In genomic region chr4:8098506-8098905, GRCh38 we compare ENCODE assay signal across 12 cellular contexts.
A peak's percentile ranks its signal among the peaks of the same experiment; 100 is the strongest.
DNase-seq lines count a peak whose midpoint lies in the region; ATAC-seq, FAIRE-seq and TF ChIP-seq lines count a peak whose summit lies in the region.
"Had no signal": no experiment of that assay in that cellular context is flagged by ENCODE, and none has a peak within 500 bp of the region (broad histone marks: within the 10 kb centered on the region; RNA-seq: fewer than 3 reads in every experiment).

No MANE protein-coding gene starts in this region.

- H3K27ac ChIP-seq in A549: peak overlapping the region in 1 of 2 experiments; percentile 47; a peak in 1 of 6 replicates
- no peak overlapping the region for H3K27ac ChIP-seq in BLaER1
- H3K27ac ChIP-seq in kidney (ENCODE audit: low read depth in 2 of 2, low read length in 2 of 2): no peak overlapping the region
- peak overlapping the region; percentile 86 for H3K27ac ChIP-seq in skeletal muscle tissue (ENCODE audit: low read depth, low read length)

- H3K36me3 ChIP-seq in BLaER1 (no peaks in the 10 kb centered on the region), kidney (ENCODE audit: control insufficient read depth in 1 of 2, insufficient read depth in 2 of 2, low read length in 2 of 2) (no peaks in the 10 kb centered on the region), skeletal muscle tissue (ENCODE audit: control insufficient read depth in 3 of 3, insufficient read depth in 3 of 3, low read length in 3 of 3) (peaks cover 27 to 43% (median 34%) of the 10 kb centered on the region in 3 donors)

- intact Hi-C loops in kidney (cut with DNase I): no loop called here
- intact Hi-C loops in activated naive CD4-positive, alpha-beta T cell treated with anti-CD3 and anti-CD28 coated beads for 36 hours (cut with micrococcal nuclease): no loop called here

- H3K9me3 Mint-ChIP-seq in activated naive CD4-positive, alpha-beta T cell treated with anti-CD3 and anti-CD28 coated beads for 36 hours: peaks cover 15% of the 10 kb centered on the region

- H3K4me2 ChIP-seq in A549 (no peak overlapping the region), BLaER1 (peak overlapping the region; percentile 93)

- H3K4me3 Mint-ChIP-seq in activated naive CD4-positive, alpha-beta T cell treated with anti-CD3 and anti-CD28 coated beads for 36 hours: no peak overlapping the region
- H3K4me3 Mint-ChIP-seq: CD4-positive, CD25-positive, alpha-beta regulatory T cell; HFFc6 had no signal

- H3K4me3 ChIP-seq in A549 (no peak overlapping the region), BLaER1 (no peak overlapping the region), kidney (ENCODE audit: low read length in 2 of 2) (no peak overlapping the region), skeletal muscle tissue (ENCODE audit: low read length in 3 of 3) (no peak overlapping the region)

- no peak for TF ChIP-seq EP300 in A549 (IDR thresholded peaks at IDR 0.05)

- H3K27ac Mint-ChIP-seq in activated naive CD4-positive, alpha-beta T cell treated with anti-CD3 and anti-CD28 coated beads for 36 hours: no peak overlapping the region
- H3K27ac Mint-ChIP-seq: CD4-positive, CD25-positive, alpha-beta regulatory T cell; HFFc6 had no signal

- FAIRE-seq in A549 (lab: Jason Lieb, UNC) (no peak), kidney (lab: Jason Lieb, UNC) (no peak)
- FAIRE-seq: HTR-8/SVneo had no signal

- H3K27me3 ChIP-seq in BLaER1 (no peaks in the 10 kb centered on the region), skeletal muscle tissue (ENCODE audit: control insufficient read depth in 3 of 3, insufficient read depth in 3 of 3, low read length in 3 of 3) (no peaks in the 10 kb centered on the region)

- no peak for TF ChIP-seq RAD21 in A549 (conservative IDR thresholded peaks at IDR 0.05 in 1 of 2, IDR thresholded peaks at IDR 0.05 in 1 of 2)

- no peak overlapping the region for H3K9ac ChIP-seq in BLaER1
- no peak overlapping the region for H3K9ac ChIP-seq in kidney (ENCODE audit: low read length in 2 of 2)
- peak overlapping the region in 1 of 3 donors; percentile 40 for H3K9ac ChIP-seq in skeletal muscle tissue (ENCODE audit: low read depth in 1 of 3, low read length in 3 of 3)

- TF ChIP-seq POLR2A in A549 (IDR thresholded peaks at IDR 0.05; ENCODE audit: low read length): no peak

- H3K9me3 ChIP-seq in A549 (peaks cover 7% of the 10 kb centered on the region; the same call in 2 of the 3 replicates), BLaER1 (peaks cover 16% of the 10 kb centered on the region), kidney (ENCODE audit: control insufficient read depth in 1 of 2, low read length in 2 of 2) (peaks cover 0 to 11% of the 10 kb centered on the region in 2 donors), skeletal muscle tissue (ENCODE audit: control insufficient read depth in 3 of 3, low read length in 3 of 3) (no peaks in the 10 kb centered on the region)

- no peaks in the 10 kb centered on the region for H3K4me1 Mint-ChIP-seq in activated naive CD4-positive, alpha-beta T cell treated with anti-CD3 and anti-CD28 coated beads for 36 hours (ENCODE audit: low read depth)
- H3K4me1 Mint-ChIP-seq: CD4-positive, CD25-positive, alpha-beta regulatory T cell had no signal

- WGBS in A549 (ENCODE audit: missing lambda C conversion rate): 80% methylated on average over 9 of the region's 12 CpGs

- H3K36me3 Mint-ChIP-seq in activated naive CD4-positive, alpha-beta T cell treated with anti-CD3 and anti-CD28 coated beads for 36 hours (ENCODE audit: low read depth): peaks cover 12% of the 10 kb centered on the region

- POLR2A ChIA-PET in A549 (lab: Yijun Ruan, JAX): no interaction called here

- H3K4me1 ChIP-seq in A549: peaks cover 20% of the 10 kb centered on the region; the same call in 2 of the 3 replicates
- H3K4me1 ChIP-seq in BLaER1: peaks cover 50% of the 10 kb centered on the region
- peaks cover 0 to 2% of the 10 kb centered on the region in 2 donors for H3K4me1 ChIP-seq in kidney (ENCODE audit: control insufficient read depth in 1 of 2, insufficient read depth in 1 of 2, low read depth in 1 of 2, low read length in 2 of 2)
- peaks cover 59 to 79% (median 73%) of the 10 kb centered on the region in 3 donors for H3K4me1 ChIP-seq in skeletal muscle tissue (ENCODE audit: control insufficient read depth in 3 of 3, insufficient read depth in 3 of 3, low read length in 3 of 3)

- DNase-seq in A549 (ENCODE audit: low read depth in 1 of 2, low spot score in 1 of 2): no peak
- peak; percentile 42 for DNase-seq in kidney
- DNase-seq in activated naive CD4-positive, alpha-beta T cell treated with anti-CD3 and anti-CD28 coated beads for 36 hours: no peak
- DNase-seq: CD4-positive, CD25-positive, alpha-beta regulatory T cell; DMS53; GF-D8; HCEC 1CT; HFFc6 had no signal

- ATAC-seq in A549 (no peak), HG03565 (IDR thresholded peaks at IDR 0.05; ENCODE audit: unreplicated experiment) (no peak)

- CTCF ChIA-PET in A549 (lab: Yijun Ruan, JAX): no interaction called here
- CTCF ChIA-PET in activated naive CD4-positive, alpha-beta T cell treated with anti-CD3 and anti-CD28 coated beads for 36 hours (lab: Charles Lee): no interaction called here

- TF ChIP-seq CTCF in A549 (IDR thresholded peaks at IDR 0.05) (no peak), kidney (IDR thresholded peaks at IDR 0.05; ENCODE audit: borderline replicate concordance, extremely low read depth, insufficient read depth) (no peak)

- no peaks in the 10 kb centered on the region for H3K27me3 Mint-ChIP-seq in activated naive CD4-positive, alpha-beta T cell treated with anti-CD3 and anti-CD28 coated beads for 36 hours (ENCODE audit: low read depth)
- H3K27me3 Mint-ChIP-seq: CD4-positive, CD25-positive, alpha-beta regulatory T cell had no signal

- H4K20me1 ChIP-seq in BLaER1: no peaks in the 10 kb centered on the region

TF ChIP-seq in A549, 52 proteins besides CTCF, POLR2A, EP300 and RAD21:
- TF ChIP-seq, protein P1, sequence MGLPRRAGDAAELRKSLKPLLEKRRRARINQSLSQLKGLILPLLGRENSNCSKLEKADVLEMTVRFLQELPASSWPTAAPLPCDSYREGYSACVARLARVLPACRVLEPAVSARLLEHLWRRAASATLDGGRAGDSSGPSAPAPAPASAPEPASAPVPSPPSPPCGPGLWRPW (IDR thresholded peaks at IDR 0.05): no peak
- TF ChIP-seq ZFP36 (IDR thresholded peaks at IDR 0.05; ENCODE audit: borderline replicate concordance, partially characterized antibody): peak; percentile 17
